In genomic region chr6:69868252-69868804, GRCh38 we compare ENCODE assay signal across 10 cellular contexts. TPM values are rescaled to one million over a fixed set of nuclear protein-coding genes. Genes with fewer than 3 reads are reported as not detected.
DNase-seq lines count a peak whose midpoint lies in the region; FAIRE-seq and TF ChIP-seq lines count a peak whose summit lies in the region.
"Had no signal": no experiment of that assay in that cellular context is flagged by ENCODE, and none has a peak within 500 bp of the region (broad histone marks: within the 10 kb centered on the region; RNA-seq: fewer than 3 reads in every experiment).

No MANE protein-coding gene starts in this region.

- no peaks in the 10 kb centered on the region for H3K9me3 ChIP-seq in thyroid gland

- H3K36me3 Mint-ChIP-seq in activated naive CD8-positive, alpha-beta T cell treated with anti-CD3 and anti-CD28 coated beads for 36 hours, result no peaks in the 10 kb centered on the region
- H3K36me3 Mint-ChIP-seq in nephron progenitor cell (ENCODE audit: low read depth), result no peaks in the 10 kb centered on the region

- H3K9me3 Mint-ChIP-seq in activated naive CD8-positive, alpha-beta T cell treated with anti-CD3 and anti-CD28 coated beads for 36 hours, result no peaks in the 10 kb centered on the region
- no peaks in the 10 kb centered on the region for H3K9me3 Mint-ChIP-seq in nephron progenitor cell

- H3K27ac ChIP-seq in thyroid gland, result no peak overlapping the region

- H3K27me3 ChIP-seq in thyroid gland, result no peaks in the 10 kb centered on the region

- H3K4me1 Mint-ChIP-seq in activated naive CD8-positive, alpha-beta T cell treated with anti-CD3 and anti-CD28 coated beads for 36 hours, result peaks cover 27% of the 10 kb centered on the region
- H3K4me1 Mint-ChIP-seq in nephron progenitor cell, result peaks cover 18% of the 10 kb centered on the region

- no peak overlapping the region for H3K4me3 ChIP-seq in thyroid gland (replicated peaks in 1 of 3)

- no peak for TF ChIP-seq CTCF in nephron progenitor cell (IDR thresholded peaks at IDR 0.05)
- no peak for TF ChIP-seq CTCF in thyroid gland (IDR thresholded peaks at IDR 0.05)

- peaks cover 0 to 8% of the 10 kb centered on the region in 2 donors for H3K4me1 ChIP-seq in thyroid gland

- peak; percentile 61 for DNase-seq in G401 (ENCODE audit: low spot score)
- DNase-seq in GM19239 (ENCODE audit: insufficient read length, low spot score), result no peak
- no peak for DNase-seq in activated naive CD8-positive, alpha-beta T cell treated with anti-CD3 and anti-CD28 coated beads for 36 hours
- no peak for DNase-seq in nephron progenitor cell
- no peak for DNase-seq in thyroid gland
- no peak for DNase-seq in SIG-M5 treated with dmso at 0.1 percent for 504 hours (lab: John Stamatoyannopoulos, UW; ENCODE audit: unreplicated experiment)
- no peak for DNase-seq in activated CD8-positive, alpha-beta memory T cell treated with anti-CD3 and anti-CD28 coated beads, Interleukin-2, amount 50 U/mL, for 48 hours
- DNase-seq: DMS79 treated with DMSO at 0.1 percent for 48 hours had no signal

- H3K4me3 Mint-ChIP-seq in activated naive CD8-positive, alpha-beta T cell treated with anti-CD3 and anti-CD28 coated beads for 36 hours, result peak overlapping the region; percentile 81
- H3K4me3 Mint-ChIP-seq in nephron progenitor cell, result peak overlapping the region; percentile 82

- H3K27ac Mint-ChIP-seq in activated naive CD8-positive, alpha-beta T cell treated with anti-CD3 and anti-CD28 coated beads for 36 hours, result no peak overlapping the region
- H3K27ac Mint-ChIP-seq in nephron progenitor cell, result no peak overlapping the region

- intact Hi-C loops in thyroid gland (cut with DNase I), result no loop called here

- no peak for TF ChIP-seq POLR2A in thyroid gland (IDR thresholded peaks at IDR 0.05)

- peaks cover 35% of the 10 kb centered on the region for H3K27me3 Mint-ChIP-seq in activated naive CD8-positive, alpha-beta T cell treated with anti-CD3 and anti-CD28 coated beads for 36 hours
- peaks cover 64% of the 10 kb centered on the region for H3K27me3 Mint-ChIP-seq in nephron progenitor cell (ENCODE audit: low read depth, poor library complexity)

- peak; percentile 93 for FAIRE-seq in GM19239 (lab: Jason Lieb, UNC)

- in situ Hi-C loops in G401 (cut with HindIII; ENCODE audit: low sequenced_read_pairs), result no loop called here

- H3K36me3 ChIP-seq in thyroid gland, result no peaks in the 10 kb centered on the region

- WGBS in thyroid gland, 2 donors, result 89 to 97% methylated on average over 1 of the region's 1 CpG

RNA-seq across cellular contexts. Expression of gene COL19A1, which starts 2.0 kb away (rescaled TPM):
- total RNA-seq in G401 (2014; rRNA removed; shearing (Covaris generic)), result not detected in 2 replicates
- total RNA-seq in activated naive CD8-positive, alpha-beta T cell treated with anti-CD3 and anti-CD28 coated beads for 36 hours, result under 1 TPM; 0.36 to 0.47 TPM
- not detected for total RNA-seq in thyroid gland
- total RNA-seq: M059J, subcutaneous adipose tissue had no signal
